In the genomic region with DNA sequence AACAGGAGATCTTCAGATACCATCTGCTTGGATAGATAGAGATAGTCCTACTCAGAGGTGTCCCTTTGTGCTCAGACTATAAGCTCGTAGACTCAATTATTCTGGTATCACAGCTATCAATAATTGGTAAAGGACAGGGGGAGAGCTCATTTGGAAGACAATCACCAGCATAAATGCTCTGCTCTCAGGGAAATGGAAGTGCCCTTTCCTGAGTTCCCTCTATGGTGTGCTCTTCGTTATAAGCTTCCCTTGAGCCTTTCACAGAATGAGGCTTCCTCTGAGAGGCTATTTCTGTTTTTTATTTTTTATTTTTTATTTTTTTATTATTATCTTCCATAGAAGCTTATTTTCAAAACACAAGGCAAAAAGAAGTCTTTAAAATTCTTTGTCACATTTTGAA, we compare ENCODE assay signal across 8 cellular contexts.
"Had no signal": no experiment of that assay in that cellular context is flagged by ENCODE, and none has a peak within 500 bp of the region (broad histone marks: within the 10 kb centered on the region; RNA-seq: fewer than 3 reads in every experiment).

No MANE protein-coding gene starts in this region.

- H3K9me3 Mint-ChIP-seq: H9 had no signal

- H3K4me3 Mint-ChIP-seq: H9 had no signal

- ATAC-seq: K562 had no signal

- DNase-seq: GOT3, H9, HCEC 1CT, IMR-90, KG1 had no signal

- H3K27ac ChIP-seq: HL-60 had no signal

- FAIRE-seq: H54, K562 had no signal

- H3K27ac Mint-ChIP-seq: H9 had no signal

- H3K4me3 ChIP-seq: K562 had no signal
